In genomic region chr5:151585970-151586369, GRCh38 we compare ENCODE assay signal across 17 cellular contexts.
DNase-seq lines count a peak whose midpoint lies in the region; ATAC-seq, FAIRE-seq and TF ChIP-seq lines count a peak whose summit lies in the region.
"Had no signal": no experiment of that assay in that cellular context is flagged by ENCODE, and none has a peak within 500 bp of the region (broad histone marks: within the 10 kb centered on the region; RNA-seq: fewer than 3 reads in every experiment).

No MANE protein-coding gene starts in this region.

- H3K9me3 ChIP-seq in parathyroid adenoma (ENCODE audit: control insufficient read depth, low read length) = no peaks in the 10 kb centered on the region
- H3K9me3 ChIP-seq: BLaER1 treated with 17β-estradiol and CSF1 and Interleukin-3, amounts not matched to agents 10 nM and 100 nM; body of pancreas; heart right ventricle had no signal

- H3K36me3 ChIP-seq in parathyroid adenoma (ENCODE audit: control insufficient read depth, insufficient read depth, low read length) = no peaks in the 10 kb centered on the region
- H3K36me3 ChIP-seq: BLaER1 treated with 17β-estradiol and CSF1 and Interleukin-3, amounts not matched to agents 10 nM and 100 nM; heart right ventricle had no signal

- no peak overlapping the region for H3K9ac ChIP-seq in parathyroid adenoma
- H3K9ac ChIP-seq: BLaER1 treated with 17β-estradiol and CSF1 and Interleukin-3, amounts not matched to agents 10 nM and 100 nM had no signal

- H3K4me3 ChIP-seq in parathyroid adenoma (ENCODE audit: low read depth, low read length) = peak overlapping the region; percentile 3
- H3K4me3 ChIP-seq: BLaER1 treated with 17β-estradiol and CSF1 and Interleukin-3, amounts not matched to agents 10 nM and 100 nM; body of pancreas; heart right ventricle had no signal

- H3K4me2 ChIP-seq in parathyroid adenoma (ENCODE audit: low read length) = peak overlapping the region; percentile 11

- no peaks in the 10 kb centered on the region for H3K27me3 ChIP-seq in parathyroid adenoma (ENCODE audit: control insufficient read depth, insufficient read depth, low read length)
- H3K27me3 ChIP-seq: BLaER1 treated with 17β-estradiol and CSF1 and Interleukin-3, amounts not matched to agents 10 nM and 100 nM; body of pancreas had no signal

- TF ChIP-seq CTCF in parathyroid adenoma (IDR thresholded peaks at IDR 0.05) = no peak

- peak overlapping the region; percentile 20 for H2AFZ ChIP-seq in parathyroid adenoma

- H3K27ac ChIP-seq in epithelial cell of prostate (peak overlapping the region; percentile 74), parathyroid adenoma (peak overlapping the region; percentile 13)
- H3K27ac ChIP-seq: BLaER1 treated with 17β-estradiol and CSF1 and Interleukin-3, amounts not matched to agents 10 nM and 100 nM; body of pancreas; heart right ventricle had no signal

- H3K4me1 ChIP-seq in parathyroid adenoma = peaks cover 14% of the 10 kb centered on the region
- H3K4me1 ChIP-seq: body of pancreas had no signal

- no peak for FAIRE-seq in GM19239 (lab: Jason Lieb, UNC)

- peak; percentile 59 for DNase-seq in EH (ENCODE audit: low read depth)
- peak; percentile 76 for DNase-seq in NCI-H1694 treated with DMSO at 0.1 percent for 48 hours (lab: John Stamatoyannopoulos, UW)
- no peak for DNase-seq in epithelial cell of prostate (ENCODE audit: low read depth, low spot score)
- DNase-seq in GM19239 (ENCODE audit: insufficient read length, low spot score) = no peak
- DNase-seq: activated CD4-positive, CD25-positive, alpha-beta regulatory T cell treated with anti-CD3 and anti-CD28 coated beads, Interleukin-2, amount 50 U/mL, for 72 hours; activated CD8-positive, alpha-beta memory T cell treated with anti-CD3 and anti-CD28 coated beads, Interleukin-2, amount 50 U/mL, for 48 hours; activated naive CD4-positive, alpha-beta T cell treated with anti-CD3 and anti-CD28 coated beads, Interleukin-2, amount 10 ng/mL, durations not matched to agents 7 days and 5 days; body of pancreas; DMS79; effector memory CD8-positive, alpha-beta T cell; NCI-H1105 treated with DMSO at 0.1 percent for 48 hours had no signal

- ATAC-seq in HG02884 (IDR thresholded peaks at IDR 0.05; ENCODE audit: unreplicated experiment) (no peak), GM18517 (IDR thresholded peaks at IDR 0.05; ENCODE audit: unreplicated experiment) (no peak), GM21825 (IDR thresholded peaks at IDR 0.05; ENCODE audit: unreplicated experiment) (no peak)
- ATAC-seq: body of pancreas; effector memory CD8-positive, alpha-beta T cell had no signal

- H3K79me2 ChIP-seq in parathyroid adenoma = no peaks in the 10 kb centered on the region

Comparison
In these comparisons a context has a peak if more than half of its experiments do, and no peak if none do; other contexts are left out.
1. DNase-seq: peak in EH (single experiment) and NCI-H1694 treated with DMSO at 0.1 percent for 48 hours (single experiment); none in epithelial cell of prostate (single experiment) and GM19239 (single experiment).